ENCODE assay signal across 1 cellular context in the genomic region with DNA sequence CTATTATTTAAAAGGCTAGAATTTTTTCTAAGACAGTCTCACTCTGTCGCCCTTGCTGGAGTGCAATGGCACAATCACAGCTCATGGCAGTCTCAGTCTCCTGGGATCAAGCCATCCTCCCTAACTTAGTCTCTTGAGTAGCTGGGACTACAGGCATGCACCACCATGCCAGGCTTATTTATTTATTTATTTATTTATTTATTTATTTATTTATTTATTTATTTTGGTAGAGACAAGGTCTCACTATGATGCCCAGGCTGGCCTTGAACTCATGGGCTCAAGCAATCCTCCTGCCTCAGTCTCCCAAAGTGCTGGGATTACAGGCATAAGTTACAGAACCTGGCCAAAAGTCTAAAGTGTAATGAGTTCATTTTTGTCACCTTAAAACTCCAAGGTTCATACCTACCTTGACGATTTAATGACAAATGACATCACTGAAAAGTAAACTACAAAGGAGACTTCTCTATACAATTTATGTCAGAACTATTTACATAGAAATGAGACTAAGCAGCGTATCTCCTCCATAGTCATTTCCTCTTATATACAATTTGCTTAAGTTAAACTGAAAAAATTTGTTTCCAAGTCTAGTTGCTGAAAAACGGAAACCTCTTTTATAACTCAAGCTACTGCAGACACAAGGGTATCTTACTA.
TF ChIP-seq lines count a peak whose summit lies in the region.

No MANE protein-coding gene starts in this region.

TF ChIP-seq in HepG2, 621 proteins besides CTCF, POLR2A, EP300 and RAD21 (continued from another document):
- TF ChIP-seq, protein P1, sequence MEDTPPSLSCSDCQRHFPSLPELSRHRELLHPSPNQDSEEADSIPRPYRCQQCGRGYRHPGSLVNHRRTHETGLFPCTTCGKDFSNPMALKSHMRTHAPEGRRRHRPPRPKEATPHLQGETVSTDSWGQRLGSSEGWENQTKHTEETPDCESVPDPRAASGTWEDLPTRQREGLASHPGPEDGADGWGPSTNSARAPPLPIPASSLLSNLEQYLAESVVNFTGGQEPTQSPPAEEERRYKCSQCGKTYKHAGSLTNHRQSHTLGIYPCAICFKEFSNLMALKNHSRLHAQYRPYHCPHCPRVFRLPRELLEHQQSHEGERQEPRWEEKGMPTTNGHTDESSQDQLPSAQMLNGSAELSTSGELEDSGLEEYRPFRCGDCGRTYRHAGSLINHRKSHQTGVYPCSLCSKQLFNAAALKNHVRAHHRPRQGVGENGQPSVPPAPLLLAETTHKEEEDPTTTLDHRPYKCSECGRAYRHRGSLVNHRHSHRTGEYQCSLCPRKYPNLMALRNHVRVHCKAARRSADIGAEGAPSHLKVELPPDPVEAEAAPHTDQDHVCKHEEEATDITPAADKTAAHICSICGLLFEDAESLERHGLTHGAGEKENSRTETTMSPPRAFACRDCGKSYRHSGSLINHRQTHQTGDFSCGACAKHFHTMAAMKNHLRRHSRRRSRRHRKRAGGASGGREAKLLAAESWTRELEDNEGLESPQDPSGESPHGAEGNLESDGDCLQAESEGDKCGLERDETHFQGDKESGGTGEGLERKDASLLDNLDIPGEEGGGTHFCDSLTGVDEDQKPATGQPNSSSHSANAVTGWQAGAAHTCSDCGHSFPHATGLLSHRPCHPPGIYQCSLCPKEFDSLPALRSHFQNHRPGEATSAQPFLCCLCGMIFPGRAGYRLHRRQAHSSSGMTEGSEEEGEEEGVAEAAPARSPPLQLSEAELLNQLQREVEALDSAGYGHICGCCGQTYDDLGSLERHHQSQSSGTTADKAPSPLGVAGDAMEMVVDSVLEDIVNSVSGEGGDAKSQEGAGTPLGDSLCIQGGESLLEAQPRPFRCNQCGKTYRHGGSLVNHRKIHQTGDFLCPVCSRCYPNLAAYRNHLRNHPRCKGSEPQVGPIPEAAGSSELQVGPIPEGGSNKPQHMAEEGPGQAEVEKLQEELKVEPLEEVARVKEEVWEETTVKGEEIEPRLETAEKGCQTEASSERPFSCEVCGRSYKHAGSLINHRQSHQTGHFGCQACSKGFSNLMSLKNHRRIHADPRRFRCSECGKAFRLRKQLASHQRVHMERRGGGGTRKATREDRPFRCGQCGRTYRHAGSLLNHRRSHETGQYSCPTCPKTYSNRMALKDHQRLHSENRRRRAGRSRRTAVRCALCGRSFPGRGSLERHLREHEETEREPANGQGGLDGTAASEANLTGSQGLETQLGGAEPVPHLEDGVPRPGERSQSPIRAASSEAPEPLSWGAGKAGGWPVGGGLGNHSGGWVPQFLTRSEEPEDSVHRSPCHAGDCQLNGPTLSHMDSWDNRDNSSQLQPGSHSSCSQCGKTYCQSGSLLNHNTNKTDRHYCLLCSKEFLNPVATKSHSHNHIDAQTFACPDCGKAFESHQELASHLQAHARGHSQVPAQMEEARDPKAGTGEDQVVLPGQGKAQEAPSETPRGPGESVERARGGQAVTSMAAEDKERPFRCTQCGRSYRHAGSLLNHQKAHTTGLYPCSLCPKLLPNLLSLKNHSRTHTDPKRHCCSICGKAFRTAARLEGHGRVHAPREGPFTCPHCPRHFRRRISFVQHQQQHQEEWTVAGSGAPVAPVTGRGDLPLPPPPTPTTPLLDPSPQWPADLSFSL (CRISPR knock-in tag; IDR thresholded peaks at IDR 0.05), result no peak
- TF ChIP-seq ZNF180 (CRISPR knock-in tag; IDR thresholded peaks at IDR 0.05; ENCODE audit: borderline replicate concordance, low read depth) (no peak), ZNF775 (CRISPR knock-in tag; IDR thresholded peaks at IDR 0.05; ENCODE audit: borderline replicate concordance) (no peak), ZNF709 (CRISPR knock-in tag; IDR thresholded peaks at IDR 0.05) (no peak)
